16 cellular contexts compared by ENCODE assay signal in genomic region chr5:105898183-105898582, GRCh38.
DNase-seq lines count a peak whose midpoint lies in the region; ATAC-seq and TF ChIP-seq lines count a peak whose summit lies in the region.
"Had no signal": no experiment of that assay in that cellular context is flagged by ENCODE, and none has a peak within 500 bp of the region (broad histone marks: within the 10 kb centered on the region; RNA-seq: fewer than 3 reads in every experiment).

No MANE protein-coding gene starts in this region.

- POLR2A ChIA-PET in HEK293T (lab: Yijun Ruan, JAX): no interaction called here

- no peak overlapping the region for H3K27ac Mint-ChIP-seq in endodermal cell
- H3K27ac Mint-ChIP-seq: CD4-positive, alpha-beta memory T cell had no signal

- no peak overlapping the region for H3K4me3 ChIP-seq in hepatocyte
- H3K4me3 ChIP-seq in neuron (ENCODE audit: low read length): no peak overlapping the region
- H3K4me3 ChIP-seq in endodermal cell (ENCODE audit: low read length): no peak overlapping the region
- H3K4me3 ChIP-seq: GM23248 had no signal

- 67% methylated on average over 4 of the region's 4 CpGs for WGBS in hepatocyte (ENCODE audit: low lambda C conversion rate, missing lambda C conversion rate)
- WGBS in endodermal cell (ENCODE audit: insufficient coverage in 1 of 2, insufficient read length in 1 of 2), 2 experiments: 85 to 88% methylated on average over 2 to 4 of the region's 4 CpGs

- CTCF ChIA-PET in HEK293T (lab: Yijun Ruan, JAX): no interaction called here

- no peak overlapping the region for H3K4me2 ChIP-seq in hepatocyte

- no peaks in the 10 kb centered on the region for H3K9me3 Mint-ChIP-seq in endodermal cell

- H3K9me3 ChIP-seq in hepatocyte (ENCODE audit: low read depth) (no peaks in the 10 kb centered on the region), neuron (ENCODE audit: low read length) (no peaks in the 10 kb centered on the region), endodermal cell (ENCODE audit: control insufficient read depth, low read length) (no peaks in the 10 kb centered on the region)
- H3K9me3 ChIP-seq: BE2C had no signal

- no peaks in the 10 kb centered on the region for H3K9me2 ChIP-seq in hepatocyte (replicated peaks; ENCODE audit: insufficient read depth)

- H3K27me3 Mint-ChIP-seq in endodermal cell (ENCODE audit: insufficient read depth): no peaks in the 10 kb centered on the region
- H3K27me3 Mint-ChIP-seq: CD4-positive, alpha-beta memory T cell had no signal

- TF ChIP-seq CTCF in hepatocyte (IDR thresholded peaks at IDR 0.05; ENCODE audit: poor library complexity) (no peak), endodermal cell (conservative IDR thresholded peaks at IDR 0.05) (no peak)

- ATAC-seq in HG02623 (IDR thresholded peaks at IDR 0.05; ENCODE audit: unreplicated experiment): no peak

- H3K9ac ChIP-seq in endodermal cell (ENCODE audit: extremely low read depth, low read length, poor library complexity, severe bottlenecking): no peak overlapping the region
- H3K9ac ChIP-seq: GM23248 had no signal

- H3K4me1 Mint-ChIP-seq in endodermal cell: no peaks in the 10 kb centered on the region
- H3K4me1 Mint-ChIP-seq: CD4-positive, alpha-beta memory T cell had no signal

- H2AFZ ChIP-seq in hepatocyte (peak overlapping the region; percentile 29), neuron (ENCODE audit: low read depth, low read length) (peak overlapping the region; percentile 24)
- H2AFZ ChIP-seq: GM23248 had no signal

- H3K4me1 ChIP-seq in hepatocyte (ENCODE audit: insufficient read depth) (no peaks in the 10 kb centered on the region), neuron (ENCODE audit: insufficient read depth, low read length) (peaks cover 3% of the 10 kb centered on the region), endodermal cell (ENCODE audit: control insufficient read depth, insufficient read depth, low read length) (no peaks in the 10 kb centered on the region)
- H3K4me1 ChIP-seq: BE2C had no signal

- no peaks in the 10 kb centered on the region for H3K79me2 ChIP-seq in hepatocyte

- DNase-seq in HEK293T (ENCODE audit: extremely low spot score) (no peak), hepatocyte (ENCODE audit: low spot score) (no peak), NK-92 (lab: John Stamatoyannopoulos, UW; ENCODE audit: unreplicated experiment) (no peak), NCI-H1930 (lab: John Stamatoyannopoulos, UW) (no peak), endodermal cell (no peak)
- DNase-seq: BE2C; CD4-positive, alpha-beta memory T cell; COR-L47; DMS153; DMS79 treated with DMSO at 0.1 percent for 48 hours; EL; GM23248; H7 had no signal

- no peaks in the 10 kb centered on the region for H3K27me3 ChIP-seq in hepatocyte
- no peaks in the 10 kb centered on the region for H3K27me3 ChIP-seq in neuron (ENCODE audit: insufficient read depth, low read length)
- no peaks in the 10 kb centered on the region for H3K27me3 ChIP-seq in endodermal cell (ENCODE audit: control insufficient read depth, insufficient read depth, low read length, poor library complexity, severe bottlenecking)
- H3K27me3 ChIP-seq: BE2C had no signal

- no peak overlapping the region for H3K27ac ChIP-seq in hepatocyte
- no peak overlapping the region for H3K27ac ChIP-seq in endodermal cell (ENCODE audit: low read depth, low read length)
- H3K27ac ChIP-seq: GM23248, HL-60 had no signal

- no peak overlapping the region for H3K4me3 Mint-ChIP-seq in endodermal cell
- H3K4me3 Mint-ChIP-seq: CD4-positive, alpha-beta memory T cell had no signal

- H4K20me1 ChIP-seq in hepatocyte (ENCODE audit: insufficient read depth, poor library complexity, severe bottlenecking): no peaks in the 10 kb centered on the region

- no peaks in the 10 kb centered on the region for H3K36me3 Mint-ChIP-seq in endodermal cell (ENCODE audit: low read depth)
- H3K36me3 Mint-ChIP-seq: CD4-positive, alpha-beta memory T cell had no signal

- no peaks in the 10 kb centered on the region for H3K36me3 ChIP-seq in hepatocyte (replicated peaks; ENCODE audit: insufficient read depth, low read depth)
- no peaks in the 10 kb centered on the region for H3K36me3 ChIP-seq in neuron (ENCODE audit: insufficient read depth, low read length)
- no peaks in the 10 kb centered on the region for H3K36me3 ChIP-seq in endodermal cell (ENCODE audit: control insufficient read depth, insufficient read depth, low read length)
- H3K36me3 ChIP-seq: BE2C had no signal

TF ChIP-seq in HEK293T, 16 proteins besides CTCF, POLR2A, EP300 and RAD21:
- TF ChIP-seq FOXK2 (IDR thresholded peaks at IDR 0.05): no peak
- TF ChIP-seq, protein P1, sequence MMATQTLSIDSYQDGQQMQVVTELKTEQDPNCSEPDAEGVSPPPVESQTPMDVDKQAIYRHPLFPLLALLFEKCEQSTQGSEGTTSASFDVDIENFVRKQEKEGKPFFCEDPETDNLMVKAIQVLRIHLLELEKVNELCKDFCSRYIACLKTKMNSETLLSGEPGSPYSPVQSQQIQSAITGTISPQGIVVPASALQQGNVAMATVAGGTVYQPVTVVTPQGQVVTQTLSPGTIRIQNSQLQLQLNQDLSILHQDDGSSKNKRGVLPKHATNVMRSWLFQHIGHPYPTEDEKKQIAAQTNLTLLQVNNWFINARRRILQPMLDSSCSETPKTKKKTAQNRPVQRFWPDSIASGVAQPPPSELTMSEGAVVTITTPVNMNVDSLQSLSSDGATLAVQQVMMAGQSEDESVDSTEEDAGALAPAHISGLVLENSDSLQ (IDR thresholded peaks at IDR 0.05): peak; percentile 37; the same call in 1 of the 2 replicates
TF ChIP-seq in HEK293T: peak in this region for 1.
